3 cellular contexts compared by ENCODE assay signal in genomic region chr18:59737776-59738295, GRCh38.
TF ChIP-seq lines count a peak whose summit lies in the region.

No MANE protein-coding gene starts in this region.

TF ChIP-seq in SK-N-SH, 30 proteins besides CTCF, POLR2A, EP300 and RAD21:
- TF ChIP-seq PBX3 (IDR thresholded peaks at IDR 0.05) (peak; percentile 29; the same call in 1 of the 2 replicates), CHD2 (IDR thresholded peaks at IDR 0.05; ENCODE audit: low read length, partially characterized antibody) (no peak)

TF ChIP-seq in SK-N-SH treated with all-trans-retinoic acid at 6 μM for 48 hours, 23 proteins besides CTCF, POLR2A, EP300 and RAD21:
- no peak for TF ChIP-seq ZNF565 (CRISPR knock-in tag; conservative IDR thresholded peaks at IDR 0.05; ENCODE audit: low read depth)
- no peak for TF ChIP-seq GLIS3 (CRISPR knock-in tag; IDR thresholded peaks at IDR 0.05)
- TF ChIP-seq TCF4 (CRISPR knock-in tag; IDR thresholded peaks at IDR 0.05; ENCODE audit: borderline replicate concordance) = no peak
- no peak for TF ChIP-seq ISL1 (CRISPR knock-in tag; IDR thresholded peaks at IDR 0.05)
- no peak for TF ChIP-seq PPARA (CRISPR knock-in tag; IDR thresholded peaks at IDR 0.05; ENCODE audit: borderline replicate concordance)
- TF ChIP-seq, protein P1, sequence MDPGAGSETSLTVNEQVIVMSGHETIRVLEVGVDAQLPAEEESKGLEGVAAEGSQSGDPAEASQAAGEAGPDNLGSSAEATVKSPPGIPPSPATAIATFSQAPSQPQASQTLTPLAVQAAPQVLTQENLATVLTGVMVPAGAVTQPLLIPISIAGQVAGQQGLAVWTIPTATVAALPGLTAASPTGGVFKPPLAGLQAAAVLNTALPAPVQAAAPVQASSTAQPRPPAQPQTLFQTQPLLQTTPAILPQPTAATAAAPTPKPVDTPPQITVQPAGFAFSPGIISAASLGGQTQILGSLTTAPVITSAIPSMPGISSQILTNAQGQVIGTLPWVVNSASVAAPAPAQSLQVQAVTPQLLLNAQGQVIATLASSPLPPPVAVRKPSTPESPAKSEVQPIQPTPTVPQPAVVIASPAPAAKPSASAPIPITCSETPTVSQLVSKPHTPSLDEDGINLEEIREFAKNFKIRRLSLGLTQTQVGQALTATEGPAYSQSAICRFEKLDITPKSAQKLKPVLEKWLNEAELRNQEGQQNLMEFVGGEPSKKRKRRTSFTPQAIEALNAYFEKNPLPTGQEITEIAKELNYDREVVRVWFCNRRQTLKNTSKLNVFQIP (CRISPR knock-in tag; IDR thresholded peaks at IDR 0.05; ENCODE audit: borderline replicate concordance, low read depth) = no peak
- TF ChIP-seq SNAI2 (CRISPR knock-in tag; IDR thresholded peaks at IDR 0.05) = no peak
- no peak for TF ChIP-seq TOX (CRISPR knock-in tag; IDR thresholded peaks at IDR 0.05; ENCODE audit: borderline replicate concordance)
- TF ChIP-seq ARNTL (CRISPR knock-in tag; IDR thresholded peaks at IDR 0.05; ENCODE audit: borderline replicate concordance, low read depth) = no peak
- no peak for TF ChIP-seq ESRRG (CRISPR knock-in tag; IDR thresholded peaks at IDR 0.05)

TF ChIP-seq in H1, 55 proteins besides CTCF, POLR2A, EP300 and RAD21:
- no peak for TF ChIP-seq RXRA (IDR thresholded peaks at IDR 0.05; ENCODE audit: insufficient read depth, low read depth, low read length)
- TF ChIP-seq RBBP5 (IDR thresholded peaks at IDR 0.05; ENCODE audit: borderline replicate concordance, low read depth, low read length) = no peak
- no peak for TF ChIP-seq BACH1 (IDR thresholded peaks at IDR 0.05; ENCODE audit: low read length)
- no peak for TF ChIP-seq CBX8 (IDR thresholded peaks at IDR 0.05; ENCODE audit: borderline replicate concordance, low read depth, low read length)
- no peak for TF ChIP-seq POLR2AphosphoS5 (IDR thresholded peaks at IDR 0.05; ENCODE audit: low read depth, low read length)
- TF ChIP-seq ZNF274 (IDR thresholded peaks at IDR 0.05; ENCODE audit: borderline replicate concordance, extremely low read depth, low read length) = no peak
